Comparison of ENCODE assay signal across 9 cellular contexts in genomic region chr6:112282217-112282616, GRCh38. TPM values are rescaled to one million over a fixed set of nuclear protein-coding genes. Genes with fewer than 3 reads are reported as not detected.
DNase-seq lines count a peak whose midpoint lies in the region; ATAC-seq, FAIRE-seq and TF ChIP-seq lines count a peak whose summit lies in the region.
"Had no signal": no experiment of that assay in that cellular context is flagged by ENCODE, and none has a peak within 500 bp of the region (broad histone marks: within the 10 kb centered on the region; RNA-seq: fewer than 3 reads in every experiment).

No MANE protein-coding gene starts in this region.

- FAIRE-seq in GM12891 (lab: Jason Lieb, UNC): no peak

- H3K27ac ChIP-seq in esophagus squamous epithelium (peak overlapping the region in 3 of 4 donors; percentile 5 to 53 (median 45)), neural cell (ENCODE audit: low read length) (no peak overlapping the region)

- H3K9ac ChIP-seq in neural cell (ENCODE audit: low read length): no peak overlapping the region

- peak in 1 of 6 experiments; percentile 15 for TF ChIP-seq CTCF in esophagus squamous epithelium (IDR thresholded peaks at IDR 0.05)
- TF ChIP-seq CTCF in neural cell (IDR thresholded peaks at IDR 0.05; ENCODE audit: poor library complexity, severe bottlenecking): peak; percentile 67

- no peak for ATAC-seq in HG02870 (IDR thresholded peaks at IDR 0.05; ENCODE audit: unreplicated experiment)
- ATAC-seq in HG02973 (IDR thresholded peaks at IDR 0.05; ENCODE audit: unreplicated experiment): no peak

- no peaks in the 10 kb centered on the region for H3K79me2 ChIP-seq in neural cell (replicated peaks; ENCODE audit: insufficient read depth, low read length)

- TF ChIP-seq RAD21 in neural cell (conservative IDR thresholded peaks at IDR 0.05): peak; percentile 65

- H3K4me3 ChIP-seq in esophagus squamous epithelium (no peak overlapping the region), neural cell (ENCODE audit: low read length) (no peak overlapping the region)

- intact Hi-C loops in esophagus squamous epithelium (cut with DNase I): no loop called here

- no peaks in the 10 kb centered on the region for H4K20me1 ChIP-seq in neural cell (ENCODE audit: insufficient read depth)

- TF ChIP-seq EP300 in neural cell (conservative IDR thresholded peaks at IDR 0.05; ENCODE audit: poor library complexity, severe bottlenecking): peak; percentile 78

- no peak overlapping the region for H3K4me2 ChIP-seq in neural cell (ENCODE audit: low read length)

- no peaks in the 10 kb centered on the region for H3K27me3 ChIP-seq in esophagus squamous epithelium
- H3K27me3 ChIP-seq in neural cell (ENCODE audit: insufficient read depth, low read depth, low read length): no peaks in the 10 kb centered on the region

- H3K9me3 ChIP-seq in esophagus squamous epithelium: no peaks in the 10 kb centered on the region
- H3K9me3 ChIP-seq in neural cell (ENCODE audit: low read length): no peaks in the 10 kb centered on the region

- DNase-seq in Ammon's horn (ENCODE audit: low spot score) (peak; percentile 77), NCI-H69 (lab: John Stamatoyannopoulos, UW) (peak; percentile 33), esophagus squamous epithelium (lab: John Stamatoyannopoulos, UW) (no peak), germinal center (ENCODE audit: low spot score) (no peak), GM12891 (ENCODE audit: insufficient read length, low spot score) (no peak)
- DNase-seq: midbrain had no signal

- no peaks in the 10 kb centered on the region for H3K36me3 ChIP-seq in esophagus squamous epithelium
- H3K36me3 ChIP-seq in neural cell (ENCODE audit: insufficient read depth, low read length): no peaks in the 10 kb centered on the region

- no peaks in the 10 kb centered on the region for H3F3A ChIP-seq in neural cell (ENCODE audit: insufficient read depth, low read length, poor library complexity, severe bottlenecking)

- H3K9me2 ChIP-seq in neural cell (ENCODE audit: insufficient read depth, low read length): no peaks in the 10 kb centered on the region

- H2AFZ ChIP-seq in neural cell (ENCODE audit: low read depth, low read length): no peak overlapping the region

- 16 to 28% methylated on average over 4 of the region's 4 CpGs for WGBS in esophagus squamous epithelium, 2 donors

- TF ChIP-seq POLR2A in esophagus squamous epithelium (IDR thresholded peaks at IDR 0.05) (no peak), GM12891 (IDR thresholded peaks at IDR 0.05; ENCODE audit: low read depth, low read length) (no peak)

- H3K4me1 ChIP-seq in esophagus squamous epithelium: peaks cover 0 to 33% (median 8%) of the 10 kb centered on the region in 3 donors

TF ChIP-seq in neural cell, 6 proteins besides CTCF, POLR2A, EP300 and RAD21:
- TF ChIP-seq MXI1 (conservative IDR thresholded peaks at IDR 0.05; ENCODE audit: poor library complexity, severe bottlenecking): no peak
- TF ChIP-seq EZH2 (IDR thresholded peaks at IDR 0.05; ENCODE audit: borderline replicate concordance, insufficient read depth, low read length, poor library complexity, severe bottlenecking): no peak
- no peak for TF ChIP-seq TAF1 (IDR thresholded peaks at IDR 0.05; ENCODE audit: low read depth)
- peak; percentile 67 for TF ChIP-seq REST (IDR thresholded peaks at IDR 0.05; ENCODE audit: borderline replicate concordance)
- TF ChIP-seq SMC3 (conservative IDR thresholded peaks at IDR 0.05; ENCODE audit: poor library complexity): peak; percentile 70
- TF ChIP-seq POLR2AphosphoS5 (IDR thresholded peaks at IDR 0.05): peak; percentile 74

TF ChIP-seq in GM12891, 5 proteins besides CTCF, POLR2A, EP300 and RAD21:
- TF ChIP-seq POLR2AphosphoS5 (IDR thresholded peaks at IDR 0.05; ENCODE audit: low read depth, low read length): no peak
- no peak for TF ChIP-seq SPI1 (IDR thresholded peaks at IDR 0.05; ENCODE audit: low read depth, low read length)
- TF ChIP-seq PAX5 (IDR thresholded peaks at IDR 0.05; ENCODE audit: insufficient read depth, low read length, severe bottlenecking): no peak
- no peak for TF ChIP-seq POU2F2 (IDR thresholded peaks at IDR 0.05; ENCODE audit: low read depth, low read length)
- TF ChIP-seq TAF1 (IDR thresholded peaks at IDR 0.05; ENCODE audit: low read depth, low read length): no peak
TF ChIP-seq in GM12891: peak in this region for 0.

RNA-seq across cellular contexts. Expression of gene LAMA4, which starts 27.9 kb away (rescaled TPM):
- 100 to 1,000 TPM in 1 of 4 donors, 10 to 100 TPM in 1, 1 to 10 TPM in 2; 8.1 to 116 (median 19.0) TPM for total RNA-seq in esophagus squamous epithelium
- 0.69 TPM in 1 of 2 replicates, not detected in the other for polyA plus RNA-seq in neural cell
- polyA minus RNA-seq in neural cell: 1.2 and 1.7 TPM in 2 replicates
- not detected for polyA plus RNA-seq in GM12891 (2012; ENCODE audit: low read depth, missing spikeins)

Comparison
In these comparisons a context has a peak if more than half of its experiments do, and no peak if none do; other contexts are left out.
1. DNase-seq: peak in Ammon's horn (single experiment) and NCI-H69 (single experiment); none in esophagus squamous epithelium (single experiment), germinal center (single experiment) and GM12891 (single experiment).